Comparison of ENCODE assay signal across 8 cellular contexts in genomic region chr16:68084504-68085258, GRCh38. TPM values are rescaled to one million over a fixed set of nuclear protein-coding genes. Genes with fewer than 3 reads are reported as not detected.
DNase-seq lines count a peak whose midpoint lies in the region; ATAC-seq and TF ChIP-seq lines count a peak whose summit lies in the region.

No MANE protein-coding gene starts in this region.

- no peaks in the 10 kb centered on the region for H3K9me3 ChIP-seq in BE2C
- H3K9me3 ChIP-seq in effector memory CD4-positive, alpha-beta T cell (ENCODE audit: control insufficient read depth, low read length) = no peaks in the 10 kb centered on the region

- H3K27me3 Mint-ChIP-seq in memory B cell = no peaks in the 10 kb centered on the region

- no peaks in the 10 kb centered on the region for H3K27me3 ChIP-seq in BE2C
- no peaks in the 10 kb centered on the region for H3K27me3 ChIP-seq in effector memory CD4-positive, alpha-beta T cell (replicated peaks; ENCODE audit: control insufficient read depth, insufficient read depth, low read length, poor library complexity, severe bottlenecking)

- H3K36me3 ChIP-seq in BE2C = 0 out of 2 replicates have a peak, but pooled peaks cover 2% of the 10 kb centered on the region
- H3K36me3 ChIP-seq in effector memory CD4-positive, alpha-beta T cell (ENCODE audit: control insufficient read depth, insufficient read depth, low read length) = no peaks in the 10 kb centered on the region

- no peaks in the 10 kb centered on the region for H3K36me3 Mint-ChIP-seq in memory B cell

- no peaks in the 10 kb centered on the region for H3K9me3 Mint-ChIP-seq in memory B cell

- H3K27ac Mint-ChIP-seq in memory B cell = peak overlapping the region; percentile 90

- peak; percentile 64 for ATAC-seq in HG03432 (IDR thresholded peaks at IDR 0.05; ENCODE audit: unreplicated experiment)
- ATAC-seq in memory B cell (ENCODE audit: low read depth) = peak; percentile 67

- H3K4me3 ChIP-seq in BE2C (ENCODE audit: low read depth, low read length) = peak overlapping the region; percentile 90
- H3K4me3 ChIP-seq in effector memory CD4-positive, alpha-beta T cell (ENCODE audit: insufficient read depth, low read depth, low read length, poor library complexity, severe bottlenecking) = peak overlapping the region; percentile 76

- DNase-seq in BE2C = peak; percentile 91
- peak; percentile 65 for DNase-seq in NCI-H748 treated with DMSO at 0.1 percent for 48 hours (lab: John Stamatoyannopoulos, UW)
- peak; percentile 95 for DNase-seq in activated CD8-positive, alpha-beta memory T cell treated with anti-CD3 and anti-CD28 coated beads for 24 hours
- DNase-seq in effector memory CD4-positive, alpha-beta T cell = peak; percentile 69 to 80 (median 73)
- peak; percentile 85 for DNase-seq in memory B cell (ENCODE audit: low spot score in 2 of 2)
- peak; percentile 63 for DNase-seq in stimulated activated CD8-positive, alpha-beta memory T cell treated with anti-CD3 and anti-CD28 coated beads, Interleukin-12 subunit alpha, Interleukin-12 subunit beta, amount 100 ng/mL, for 24 hours (ENCODE audit: extremely low read depth)

- H3K4me1 ChIP-seq in BE2C = peaks cover 13% of the 10 kb centered on the region
- H3K4me1 ChIP-seq in effector memory CD4-positive, alpha-beta T cell (ENCODE audit: control insufficient read depth, insufficient read depth, low read length, poor library complexity, severe bottlenecking) = peaks cover 56% of the 10 kb centered on the region

- H3K4me1 Mint-ChIP-seq in memory B cell = peaks cover 53% of the 10 kb centered on the region

- peak overlapping the region; percentile 83 for H3K27ac ChIP-seq in effector memory CD4-positive, alpha-beta T cell (ENCODE audit: insufficient read depth, low read length, poor library complexity, severe bottlenecking)

- peak; percentile 82 for TF ChIP-seq POLR2A in GM19193 (IDR thresholded peaks at IDR 0.05; ENCODE audit: extremely low read depth, insufficient read depth, insufficient read length)

- no peak; the same call in 1 of the 2 replicates for TF ChIP-seq CTCF in BE2C (IDR thresholded peaks at IDR 0.05; ENCODE audit: low read depth, low read length)

- H3K4me3 Mint-ChIP-seq in memory B cell = peak overlapping the region; percentile 84

RNA-seq across cellular contexts. Expression of gene NFATC3, which starts 0.5 kb away (rescaled TPM):
- 17.5 TPM for polyA plus RNA-seq in BE2C (2012; ENCODE audit: insufficient read depth, insufficient read length, low read depth)

Comparison
In these comparisons a context has a peak if more than half of its experiments do, and no peak if none do; other contexts are left out.
1. Peak in every context shown above with its lines: DNase-seq, ATAC-seq, H3K4me3 ChIP-seq and H3K27ac ChIP-seq.